ENCODE assay signal across 14 cellular contexts in the genomic region with DNA sequence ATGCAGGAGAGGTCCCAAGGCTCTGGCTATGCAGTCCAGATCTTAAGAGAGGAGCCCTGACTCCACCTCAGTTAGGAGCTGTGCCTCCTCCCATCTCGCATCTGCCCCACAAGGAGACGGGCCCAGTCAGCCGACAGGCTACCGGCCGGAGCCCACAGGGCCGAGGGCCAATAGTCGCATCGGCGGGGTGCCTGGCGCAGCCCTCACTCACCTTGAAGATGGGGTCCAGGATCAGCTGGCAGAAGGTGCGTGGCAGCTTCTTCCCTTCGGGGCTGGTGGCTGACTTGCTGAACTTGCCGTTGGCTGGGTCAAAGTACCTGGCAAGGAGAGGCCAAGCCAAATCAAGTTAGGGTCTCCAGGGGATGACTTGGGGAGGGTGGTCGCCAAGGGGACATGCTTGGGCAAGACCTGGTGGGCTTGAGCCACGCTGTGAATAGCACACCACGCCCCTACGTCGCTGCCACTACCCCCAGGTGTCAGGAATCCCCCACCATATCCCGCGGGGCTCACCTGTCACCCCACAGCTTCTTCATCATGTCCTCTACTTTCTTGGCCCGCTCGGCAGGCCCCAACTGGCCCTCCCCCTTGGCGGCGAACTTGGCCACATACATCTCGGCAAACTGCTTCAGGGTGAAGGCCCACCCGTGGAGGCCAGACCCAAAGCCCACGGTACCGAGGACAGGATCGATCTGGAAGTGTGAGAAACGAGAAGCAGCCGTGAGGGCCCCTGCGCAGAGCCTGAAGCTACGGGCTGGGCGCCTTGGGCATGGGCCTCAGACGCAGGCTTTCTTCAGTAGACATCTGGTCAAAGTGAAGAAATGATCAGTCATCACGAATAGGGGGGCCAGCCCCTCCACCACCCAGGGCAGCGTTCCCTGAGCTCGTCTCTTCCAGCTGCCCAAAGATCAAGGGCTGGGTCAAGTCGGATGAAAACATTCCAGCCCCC. TPM values are rescaled to one million over a fixed set of nuclear protein-coding genes. Genes with fewer than 3 reads are reported as not detected.
DNase-seq lines count a peak whose midpoint lies in the region; ATAC-seq and TF ChIP-seq lines count a peak whose summit lies in the region.
"Had no signal": no experiment of that assay in that cellular context is flagged by ENCODE, and none has a peak within 500 bp of the region (broad histone marks: within the 10 kb centered on the region; RNA-seq: fewer than 3 reads in every experiment).

No MANE protein-coding gene starts in this region.

- peaks cover 49% of the 10 kb centered on the region for H3K4me1 Mint-ChIP-seq in activated naive CD8-positive, alpha-beta T cell (ENCODE audit: low read depth)
- peaks cover 27 to 52% (median 43%) of the 10 kb centered on the region in 7 donors for H3K4me1 Mint-ChIP-seq in naive thymus-derived CD4-positive, alpha-beta T cell

- H3K4me3 Mint-ChIP-seq in activated naive CD8-positive, alpha-beta T cell = peak overlapping the region; percentile 99
- peak overlapping the region in 5 of 10 donors; percentile 17 to 97 (median 75) for H3K4me3 Mint-ChIP-seq in naive thymus-derived CD4-positive, alpha-beta T cell

- H3K9me3 ChIP-seq in HEK293 (ENCODE audit: control insufficient read depth, insufficient read depth, low read depth, low read length) = no peaks in the 10 kb centered on the region
- no peaks in the 10 kb centered on the region for H3K9me3 ChIP-seq in naive thymus-derived CD4-positive, alpha-beta T cell (ENCODE audit: control insufficient read depth in 2 of 3, low read length in 3 of 3)

- no peak for ATAC-seq in naive thymus-derived CD4-positive, alpha-beta T cell
- ATAC-seq in HG03139 (IDR thresholded peaks at IDR 0.05; ENCODE audit: unreplicated experiment) = no peak

- TF ChIP-seq CTCF in HEK293 (tag by site-specific recombination; IDR thresholded peaks at IDR 0.05) = no peak

- CTCF ChIA-PET in HEK293 (lab: Yijun Ruan, JAX) = interaction anchor here (0.6 to 1.0 kb wide), 3 partner anchors 11 to 82 kb away, joined by 3 read pairs; a partner anchor contains a TSS
- CTCF ChIA-PET in naive thymus-derived CD4-positive, alpha-beta T cell (lab: Charles Lee) = no interaction called here

- H3K27ac ChIP-seq in HEK293 (ENCODE audit: extremely low read depth, low read depth, low read length) = peak overlapping the region; percentile 25; the same call in 1 of the 2 replicates
- H3K27ac ChIP-seq in naive thymus-derived CD4-positive, alpha-beta T cell (ENCODE audit: low read depth, low read length) = no peak overlapping the region

- POLR2A ChIA-PET in HEK293 (lab: Yijun Ruan, JAX) = interaction anchor here (0.6 to 8.3 kb wide), 2 partner anchors 11 kb away, joined by 3 to 258 read pairs; a partner anchor contains a TSS
- POLR2A ChIA-PET in naive thymus-derived CD4-positive, alpha-beta T cell (lab: Charles Lee) = interaction anchor here (1.1 to 2.2 kb wide), 2 partner anchors 11 to 25 kb away, joined by 3 to 12 read pairs; a partner anchor contains a TSS

- H3K4me3 ChIP-seq in HEK293 (ENCODE audit: low read depth, low read length) = no peak overlapping the region
- no peak overlapping the region for H3K4me3 ChIP-seq in naive thymus-derived CD4-positive, alpha-beta T cell (ENCODE audit: low read length)

- H3K27me3 Mint-ChIP-seq in activated naive CD8-positive, alpha-beta T cell = no peaks in the 10 kb centered on the region
- no peaks in the 10 kb centered on the region for H3K27me3 Mint-ChIP-seq in naive thymus-derived CD4-positive, alpha-beta T cell

- peaks cover 28 to 77% of the 10 kb centered on the region in 2 experiments for H3K36me3 ChIP-seq in HEK293 (ENCODE audit: control insufficient read depth in 2 of 2, insufficient read depth in 1 of 2, low read length in 2 of 2)
- peaks cover 45 to 79% (median 47%) of the 10 kb centered on the region in 3 experiments for H3K36me3 ChIP-seq in naive thymus-derived CD4-positive, alpha-beta T cell (ENCODE audit: control insufficient read depth in 2 of 3, insufficient read depth in 3 of 3, low read length in 3 of 3)

- H3K36me3 Mint-ChIP-seq in activated naive CD8-positive, alpha-beta T cell = peaks cover 17% of the 10 kb centered on the region
- peaks cover 4 to 44% (median 21%) of the 10 kb centered on the region in 5 donors for H3K36me3 Mint-ChIP-seq in naive thymus-derived CD4-positive, alpha-beta T cell

- peak; percentile 4 for DNase-seq in AG20443 (ENCODE audit: low spot score)
- no peak for DNase-seq in naive thymus-derived CD4-positive, alpha-beta T cell
- DNase-seq in NCI-H187 (lab: John Stamatoyannopoulos, UW) = no peak
- DNase-seq in COR-L47 (lab: John Stamatoyannopoulos, UW) = no peak
- no peak for DNase-seq in DMS53 treated with DMSO at 0.1 percent for 48 hours (lab: John Stamatoyannopoulos, UW; ENCODE audit: unreplicated experiment)
- DNase-seq: activated effector memory CD4-positive, alpha-beta T cell treated with anti-CD3 and anti-CD28 coated beads, Interleukin-2, amount 50 U/mL, for 16 hours; effector memory CD4-positive, alpha-beta T cell; NCI-H524 had no signal

- H3K9me3 Mint-ChIP-seq in activated naive CD8-positive, alpha-beta T cell (ENCODE audit: low read depth) = no peaks in the 10 kb centered on the region
- H3K9me3 Mint-ChIP-seq in naive thymus-derived CD4-positive, alpha-beta T cell = no peaks in the 10 kb centered on the region

- H3K27me3 ChIP-seq in naive thymus-derived CD4-positive, alpha-beta T cell (ENCODE audit: control insufficient read depth in 2 of 2, insufficient read depth in 2 of 2, low read length in 2 of 2) = no peaks in the 10 kb centered on the region

- peaks cover 11% of the 10 kb centered on the region; the same call in 1 of the 2 replicates for H3K4me1 ChIP-seq in HEK293 (ENCODE audit: control insufficient read depth, insufficient read depth, low read length)
- peaks cover 31 to 36% of the 10 kb centered on the region in 2 donors for H3K4me1 ChIP-seq in naive thymus-derived CD4-positive, alpha-beta T cell (ENCODE audit: control insufficient read depth in 2 of 2, insufficient read depth in 2 of 2, low read length in 2 of 2)

- peak overlapping the region; percentile 99 for H3K27ac Mint-ChIP-seq in activated naive CD8-positive, alpha-beta T cell
- peak overlapping the region in 5 of 9 donors; percentile 9 to 76 (median 22) for H3K27ac Mint-ChIP-seq in naive thymus-derived CD4-positive, alpha-beta T cell

- intact Hi-C loops in naive thymus-derived CD4-positive, alpha-beta T cell (cut with micrococcal nuclease) = loop anchor here in 1 of 2 donors (10.0 kb wide), 1 partner anchor 477 kb away; a partner anchor contains a TSS

TF ChIP-seq in HEK293, 187 proteins besides CTCF, POLR2A, EP300 and RAD21 (continues in another document):
- no peak for TF ChIP-seq YY2 (tag by site-specific recombination; IDR thresholded peaks at IDR 0.05)
- no peak for TF ChIP-seq EGR2 (tag by site-specific recombination; IDR thresholded peaks at IDR 0.05; ENCODE audit: low read depth)
- TF ChIP-seq, protein P1, sequence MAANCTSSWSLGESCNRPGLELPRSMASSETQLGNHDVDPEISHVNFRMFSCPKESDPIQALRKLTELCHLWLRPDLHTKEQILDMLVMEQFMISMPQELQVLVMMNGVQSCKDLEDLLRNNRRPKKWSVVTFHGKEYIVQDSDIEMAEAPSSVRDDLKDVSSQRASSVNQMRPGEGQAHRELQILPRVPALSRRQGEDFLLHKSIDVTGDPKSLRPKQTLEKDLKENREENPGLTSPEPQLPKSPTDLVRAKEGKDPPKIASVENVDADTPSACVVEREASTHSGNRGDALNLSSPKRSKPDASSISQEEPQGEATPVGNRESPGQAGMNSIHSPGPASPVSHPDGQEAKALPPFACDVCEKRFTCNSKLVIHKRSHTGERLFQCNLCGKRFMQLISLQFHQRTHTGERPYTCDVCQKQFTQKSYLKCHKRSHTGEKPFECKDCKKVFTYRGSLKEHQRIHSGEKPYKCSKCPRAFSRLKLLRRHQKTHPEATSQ (tag by site-specific recombination; IDR thresholded peaks at IDR 0.05) = no peak
- TF ChIP-seq ZSCAN16 (tag by site-specific recombination; IDR thresholded peaks at IDR 0.05) = no peak
- TF ChIP-seq, protein P2, sequence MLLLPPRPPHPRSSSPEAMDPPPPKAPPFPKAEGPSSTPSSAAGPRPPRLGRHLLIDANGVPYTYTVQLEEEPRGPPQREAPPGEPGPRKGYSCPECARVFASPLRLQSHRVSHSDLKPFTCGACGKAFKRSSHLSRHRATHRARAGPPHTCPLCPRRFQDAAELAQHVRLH (tag by site-specific recombination; IDR thresholded peaks at IDR 0.05) = no peak
- TF ChIP-seq, protein P3, sequence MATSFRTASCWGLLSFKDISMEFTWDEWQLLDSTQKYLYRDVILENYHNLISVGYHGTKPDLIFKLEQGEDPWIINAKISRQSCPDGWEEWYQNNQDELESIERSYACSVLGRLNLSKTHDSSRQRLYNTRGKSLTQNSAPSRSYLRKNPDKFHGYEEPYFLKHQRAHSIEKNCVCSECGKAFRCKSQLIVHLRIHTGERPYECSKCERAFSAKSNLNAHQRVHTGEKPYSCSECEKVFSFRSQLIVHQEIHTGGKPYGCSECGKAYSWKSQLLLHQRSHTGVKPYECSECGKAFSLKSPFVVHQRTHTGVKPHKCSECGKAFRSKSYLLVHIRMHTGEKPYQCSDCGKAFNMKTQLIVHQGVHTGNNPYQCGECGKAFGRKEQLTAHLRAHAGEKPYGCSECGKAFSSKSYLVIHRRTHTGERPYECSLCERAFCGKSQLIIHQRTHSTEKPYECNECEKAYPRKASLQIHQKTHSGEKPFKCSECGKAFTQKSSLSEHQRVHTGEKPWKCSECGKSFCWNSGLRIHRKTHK (tag by site-specific recombination; IDR thresholded peaks at IDR 0.05) = no peak

RNA-seq across cellular contexts. Expression of a gene that starts 3.3 kb away (rescaled TPM):
- total RNA-seq in naive thymus-derived CD4-positive, alpha-beta T cell = 1,000 to 10,000 TPM; 1,791 to 2,674 (median 2,346) TPM
- polyA plus RNA-seq in naive thymus-derived CD4-positive, alpha-beta T cell = 100 to 1,000 TPM; 611 to 634 TPM

RNA-seq across cellular contexts. Expression of a gene that starts 11.1 kb away (rescaled TPM):
- total RNA-seq in naive thymus-derived CD4-positive, alpha-beta T cell = 10 to 100 TPM; 24.7 to 40.3 (median 33.9) TPM
- polyA plus RNA-seq in naive thymus-derived CD4-positive, alpha-beta T cell = 10 to 100 TPM; 18.2 to 35.4 TPM

RNA-seq across cellular contexts. Expression of a gene that starts 25.5 kb away (rescaled TPM):
- 10 to 100 TPM; 23.9 to 40.6 (median 28.8) TPM for total RNA-seq in naive thymus-derived CD4-positive, alpha-beta T cell
- 1 to 10 TPM; 3.9 to 6.8 TPM for polyA plus RNA-seq in naive thymus-derived CD4-positive, alpha-beta T cell

RNA-seq across cellular contexts. Expression of a gene that starts 49.1 kb away (rescaled TPM):
- total RNA-seq in naive thymus-derived CD4-positive, alpha-beta T cell = not detected
- not detected for polyA plus RNA-seq in naive thymus-derived CD4-positive, alpha-beta T cell
- total RNA-seq: HT1080; pulmonary artery endothelial cell; T-helper 2 cell treated with Interferon-gamma antibody and Interleukin-4, amounts not matched to agents 100 ng/mL and 5 ng/mL, for 36 hours had no signal
